In the genomic region with DNA sequence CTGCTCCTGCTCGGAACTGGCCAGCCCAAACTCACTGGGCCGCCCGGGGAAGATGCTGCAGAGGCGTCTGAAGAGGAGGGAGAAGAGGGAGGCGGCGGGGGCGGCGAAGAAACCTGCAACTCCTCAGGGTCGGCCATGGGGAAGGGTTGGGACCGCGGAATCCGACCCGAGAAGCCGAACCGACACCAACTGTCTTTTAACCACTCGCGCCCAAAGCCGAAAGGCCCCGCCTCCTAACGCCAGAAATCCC, we compare ENCODE assay signal across 1 cellular context.
TF ChIP-seq lines count a peak whose summit lies in the region.

A gene (minus strand): TSS at position 223 of the 250 bp plus-strand sequence. CDS start 86 bp downstream, at position 137.

TF ChIP-seq in HCT116, 20 proteins besides CTCF, POLR2A, EP300 and RAD21 (continued from another document):
- TF ChIP-seq, protein P1, sequence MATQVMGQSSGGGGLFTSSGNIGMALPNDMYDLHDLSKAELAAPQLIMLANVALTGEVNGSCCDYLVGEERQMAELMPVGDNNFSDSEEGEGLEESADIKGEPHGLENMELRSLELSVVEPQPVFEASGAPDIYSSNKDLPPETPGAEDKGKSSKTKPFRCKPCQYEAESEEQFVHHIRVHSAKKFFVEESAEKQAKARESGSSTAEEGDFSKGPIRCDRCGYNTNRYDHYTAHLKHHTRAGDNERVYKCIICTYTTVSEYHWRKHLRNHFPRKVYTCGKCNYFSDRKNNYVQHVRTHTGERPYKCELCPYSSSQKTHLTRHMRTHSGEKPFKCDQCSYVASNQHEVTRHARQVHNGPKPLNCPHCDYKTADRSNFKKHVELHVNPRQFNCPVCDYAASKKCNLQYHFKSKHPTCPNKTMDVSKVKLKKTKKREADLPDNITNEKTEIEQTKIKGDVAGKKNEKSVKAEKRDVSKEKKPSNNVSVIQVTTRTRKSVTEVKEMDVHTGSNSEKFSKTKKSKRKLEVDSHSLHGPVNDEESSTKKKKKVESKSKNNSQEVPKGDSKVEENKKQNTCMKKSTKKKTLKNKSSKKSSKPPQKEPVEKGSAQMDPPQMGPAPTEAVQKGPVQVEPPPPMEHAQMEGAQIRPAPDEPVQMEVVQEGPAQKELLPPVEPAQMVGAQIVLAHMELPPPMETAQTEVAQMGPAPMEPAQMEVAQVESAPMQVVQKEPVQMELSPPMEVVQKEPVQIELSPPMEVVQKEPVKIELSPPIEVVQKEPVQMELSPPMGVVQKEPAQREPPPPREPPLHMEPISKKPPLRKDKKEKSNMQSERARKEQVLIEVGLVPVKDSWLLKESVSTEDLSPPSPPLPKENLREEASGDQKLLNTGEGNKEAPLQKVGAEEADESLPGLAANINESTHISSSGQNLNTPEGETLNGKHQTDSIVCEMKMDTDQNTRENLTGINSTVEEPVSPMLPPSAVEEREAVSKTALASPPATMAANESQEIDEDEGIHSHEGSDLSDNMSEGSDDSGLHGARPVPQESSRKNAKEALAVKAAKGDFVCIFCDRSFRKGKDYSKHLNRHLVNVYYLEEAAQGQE (IDR thresholded peaks at IDR 0.05; ENCODE audit: low read depth): no peak
- TF ChIP-seq EZH2 (IDR thresholded peaks at IDR 0.05) (no peak), POLR2AphosphoS5 (IDR thresholded peaks at IDR 0.05; ENCODE audit: low read depth, low read length) (no peak), ELF1 (IDR thresholded peaks at IDR 0.05; ENCODE audit: borderline replicate concordance, low read depth) (no peak), SIN3A (IDR thresholded peaks at IDR 0.05; ENCODE audit: low read depth) (no peak)
